Comparison of ENCODE assay signal across 19 cellular contexts in genomic region chr2:203463176-203463797, GRCh38.
DNase-seq lines count a peak whose midpoint lies in the region; ATAC-seq and TF ChIP-seq lines count a peak whose summit lies in the region.
"Had no signal": no experiment of that assay in that cellular context is flagged by ENCODE, and none has a peak within 500 bp of the region (broad histone marks: within the 10 kb centered on the region; RNA-seq: fewer than 3 reads in every experiment).

No MANE protein-coding gene starts in this region.

- H4K20me1 ChIP-seq in GM23248 (ENCODE audit: insufficient read depth): no peaks in the 10 kb centered on the region
- no peaks in the 10 kb centered on the region for H4K20me1 ChIP-seq in SK-N-SH (ENCODE audit: insufficient read depth)
- H4K20me1 ChIP-seq in osteoblast (ENCODE audit: insufficient read depth, low read length): no peaks in the 10 kb centered on the region

- no peaks in the 10 kb centered on the region for H3K9me3 ChIP-seq in GM23248 (ENCODE audit: low read depth)
- no peaks in the 10 kb centered on the region for H3K9me3 ChIP-seq in SK-N-SH
- no peaks in the 10 kb centered on the region for H3K9me3 ChIP-seq in osteoblast (ENCODE audit: low read depth, low read length)

- TF ChIP-seq CTCF in SK-N-SH (IDR thresholded peaks at IDR 0.05): no peak
- TF ChIP-seq CTCF in fibroblast of mammary gland (conservative IDR thresholded peaks at IDR 0.05; ENCODE audit: control insufficient read depth, insufficient read depth, low read depth, low read length): no peak
- no peak for TF ChIP-seq CTCF in osteoblast (IDR thresholded peaks at IDR 0.05; ENCODE audit: extremely low read depth, low read depth, low read length)

- peak overlapping the region; percentile 25; the same call in 1 of the 2 replicates for H3K4me3 ChIP-seq in GM23248
- 0 out of 4 replicates have a peak overlapping the region, but pooled peaks of 1 of the 2 experiments have one; percentile 7 for H3K4me3 ChIP-seq in SK-N-SH (ENCODE audit: low read depth in 2 of 2, low read length in 1 of 2)
- H3K4me3 ChIP-seq in fibroblast of mammary gland (ENCODE audit: control insufficient read depth, low read depth, low read length): no peak overlapping the region
- no peak overlapping the region for H3K4me3 ChIP-seq in osteoblast (ENCODE audit: insufficient read depth, low read length)
- H3K4me3 ChIP-seq: lung, skin epidermis had no signal

- 14 to 48% methylated on average over 1 to 2 of the region's 2 CpGs for WGBS in GM23248 (ENCODE audit: low coverage in 1 of 2, low lambda C conversion rate in 2 of 2, missing lambda C conversion rate in 2 of 2), 2 experiments
- 45% methylated on average over 2 of the region's 2 CpGs for WGBS in SK-N-SH (ENCODE audit: low lambda C conversion rate)

- H3K9ac ChIP-seq in GM23248 (peak overlapping the region; percentile 48), SK-N-SH (no peak overlapping the region; the same call in 1 of the 2 replicates)
- H3K9ac ChIP-seq: KMS-11 had no signal

- no peak for ATAC-seq in GM21723 (IDR thresholded peaks at IDR 0.05; ENCODE audit: unreplicated experiment)
- ATAC-seq: WTC11 had no signal

- peak; percentile 11; the same call in 1 of the 2 replicates for TF ChIP-seq RAD21 in SK-N-SH (IDR thresholded peaks at IDR 0.05; ENCODE audit: low read length)

- H3K79me2 ChIP-seq in GM23248 (ENCODE audit: insufficient read depth) (peaks cover 97% of the 10 kb centered on the region), SK-N-SH (ENCODE audit: insufficient read depth) (peaks cover 9% of the 10 kb centered on the region), osteoblast (ENCODE audit: insufficient read depth, low read length) (peaks cover 53% of the 10 kb centered on the region)

- peaks cover 72% of the 10 kb centered on the region for H3F3A ChIP-seq in GM23248 (ENCODE audit: insufficient read depth)
- H3F3A ChIP-seq in SK-N-SH (replicated peaks; ENCODE audit: insufficient read depth): peaks cover 19% of the 10 kb centered on the region

- peaks cover 86% of the 10 kb centered on the region for H3K36me3 ChIP-seq in GM23248 (ENCODE audit: low read depth)
- peaks cover 19 to 40% of the 10 kb centered on the region in 2 experiments for H3K36me3 ChIP-seq in SK-N-SH (replicated peaks in 1 of 2; ENCODE audit: control insufficient read depth in 1 of 2, insufficient read depth in 2 of 2, low read length in 1 of 2)
- H3K36me3 ChIP-seq in osteoblast (ENCODE audit: insufficient read depth, low read length): peaks cover 61% of the 10 kb centered on the region

- DNase-seq in GM23248 (peak; percentile 50), SK-N-SH (peak; percentile 54), fibroblast of mammary gland (ENCODE audit: low read depth) (peak; percentile 64), osteoblast (ENCODE audit: insufficient read length, low spot score, missing footprints) (no peak), SIG-M5 (lab: John Stamatoyannopoulos, UW) (no peak), kidney tubule cell (ENCODE audit: low spot score) (no peak)
- DNase-seq: anterior cingulate cortex; DMS53; GF-D8; GOT3; NCI-H1436; NCI-H69; stimulated activated CD4-positive, alpha-beta T cell treated with anti-CD3 and anti-CD28 coated beads, Interleukin-1b, Interleukin-23, amount 100 ng/mL, for 48 hours had no signal

- 0 out of 4 replicates have a peak, but pooled peaks have one; percentile 3 to 6 for TF ChIP-seq EP300 in SK-N-SH (IDR thresholded peaks at IDR 0.05; ENCODE audit: borderline replicate concordance in 1 of 2, low read depth in 1 of 2, low read length in 1 of 2)

- peak overlapping the region; percentile 54 for H3K27ac ChIP-seq in GM23248
- peak overlapping the region; percentile 83 to 93 for H3K27ac ChIP-seq in SK-N-SH (ENCODE audit: low read depth in 2 of 2, low read length in 1 of 2)
- H3K27ac ChIP-seq in osteoblast (ENCODE audit: low read depth, low read length): peak overlapping the region; percentile 54
- H3K27ac ChIP-seq: KMS-11, RWPE1, skin epidermis had no signal

- in situ Hi-C loops in GM23248 (cut with MboI): no loop called here

- H3K27me3 ChIP-seq in GM23248 (replicated peaks; ENCODE audit: insufficient read depth) (no peaks in the 10 kb centered on the region), SK-N-SH (ENCODE audit: insufficient read depth) (no peaks in the 10 kb centered on the region), osteoblast (ENCODE audit: insufficient read depth, low read length) (no peaks in the 10 kb centered on the region)

- CTCF ChIA-PET in SK-N-SH (lab: Yijun Ruan, JAX): interaction anchor here (0.6 to 2.0 kb wide), 2 partner anchors 10 to 148 kb away, joined by 3 to 10 read pairs; no protein-coding TSS in a partner anchor

- H3K4me1 ChIP-seq in GM23248 (ENCODE audit: insufficient read depth) (peaks cover 36% of the 10 kb centered on the region), SK-N-SH (ENCODE audit: control insufficient read depth in 1 of 2, insufficient read depth in 2 of 2, low read depth in 1 of 2, low read length in 1 of 2) (peaks cover 6 to 26% of the 10 kb centered on the region in 2 experiments; a peak in 3 of 4 replicates), osteoblast (ENCODE audit: insufficient read depth, low read length) (peaks cover 5% of the 10 kb centered on the region)

- H3K4me2 ChIP-seq in GM23248 (ENCODE audit: unreplicated experiment): peak overlapping the region; percentile 58
- peak overlapping the region; percentile 58; the same call in 1 of the 2 replicates for H3K4me2 ChIP-seq in SK-N-SH
- no peak overlapping the region for H3K4me2 ChIP-seq in osteoblast (ENCODE audit: insufficient read depth, low read length)
- H3K4me2 ChIP-seq: KMS-11 had no signal

- no peak overlapping the region for H2AFZ ChIP-seq in GM23248
- no peak overlapping the region for H2AFZ ChIP-seq in SK-N-SH (ENCODE audit: low read depth)
- no peak overlapping the region for H2AFZ ChIP-seq in osteoblast (ENCODE audit: low read length)

- H3K9me2 ChIP-seq in GM23248 (ENCODE audit: insufficient read depth): no peaks in the 10 kb centered on the region
- no peaks in the 10 kb centered on the region for H3K9me2 ChIP-seq in SK-N-SH

- POLR2A ChIA-PET in SK-N-SH (lab: Yijun Ruan, JAX): no interaction called here

TF ChIP-seq in SK-N-SH, 30 proteins besides CTCF, POLR2A, EP300 and RAD21:
- no peak for TF ChIP-seq YY1 (IDR thresholded peaks at IDR 0.05; ENCODE audit: low read depth)
- no peak for TF ChIP-seq IRF3 (IDR thresholded peaks at IDR 0.05; ENCODE audit: low read depth, low read length)
- no peak for TF ChIP-seq GATA2 (CRISPR knock-in tag; IDR thresholded peaks at IDR 0.05)
- TF ChIP-seq POLR2AphosphoS5 (IDR thresholded peaks at IDR 0.05; ENCODE audit: low read depth, low read length): peak; percentile 54
- peak; percentile 90 for TF ChIP-seq TCF12 (IDR thresholded peaks at IDR 0.05)
- no peak for TF ChIP-seq NFIC (IDR thresholded peaks at IDR 0.05; ENCODE audit: borderline replicate concordance)
- TF ChIP-seq RCOR1 (IDR thresholded peaks at IDR 0.05; ENCODE audit: low read length): peak; percentile 50; the same call in 1 of the 2 replicates
- TF ChIP-seq USF1 (IDR thresholded peaks at IDR 0.05; ENCODE audit: borderline replicate concordance, low read depth): no peak
- TF ChIP-seq CHD2 (IDR thresholded peaks at IDR 0.05; ENCODE audit: low read length, partially characterized antibody): no peak

Comparison
In these comparisons a context has a peak if more than half of its experiments do, and no peak if none do; other contexts are left out.
1. DNase-seq: peak in GM23248 (single experiment), SK-N-SH (single experiment) and fibroblast of mammary gland (single experiment); none in osteoblast (single experiment), SIG-M5 (single experiment) and kidney tubule cell (single experiment).
2. Peak in every context shown above with its lines, with median percentiles within 50 percentile points of each other: H3K27ac ChIP-seq.